Comparison of ENCODE assay signal across 8 cellular contexts in genomic region chr17:80101160-80101945, GRCh38. TPM values are rescaled to one million over a fixed set of nuclear protein-coding genes. Genes with fewer than 3 reads are reported as not detected.
DNase-seq lines count a peak whose midpoint lies in the region; ATAC-seq and TF ChIP-seq lines count a peak whose summit lies in the region.

GAA (plus strand) TSS chr17:80101581; CDS start chr17:80104587, 3,006 bp downstream.

- DNase-seq in DMS153 (lab: John Stamatoyannopoulos, UW), result peak; percentile 58
- DNase-seq in RWPE2 (ENCODE audit: low spot score), result peak; percentile 74
- peak; percentile 83 for DNase-seq in activated effector memory CD4-positive, alpha-beta T cell treated with Interleukin-2 at 50 U/mL for 16 hours
- peak; percentile 55 for DNase-seq in fibroblast of the conjunctiva (ENCODE audit: low read depth)
- peak; percentile 87 for DNase-seq in stomach

- H3K27me3 ChIP-seq in RWPE2 (ENCODE audit: insufficient read depth, poor library complexity, severe bottlenecking), result no peaks in the 10 kb centered on the region
- no peaks in the 10 kb centered on the region for H3K27me3 ChIP-seq in neural cell (ENCODE audit: insufficient read depth, low read depth, low read length)
- H3K27me3 ChIP-seq in stomach, result no peaks in the 10 kb centered on the region

- H3K4me2 ChIP-seq in neural cell (ENCODE audit: low read length), result peak within 1 kb of the TSS; percentile 97

- intact Hi-C loops in stomach (cut with DNase I; ENCODE audit: low total_unique reads), result no loop called here

- peak within 1 kb of the TSS; percentile 77 for H3K27ac ChIP-seq in KOPT-K1 (ENCODE audit: low read depth, low read length, poor library complexity, severe bottlenecking)
- H3K27ac ChIP-seq in RWPE2 (ENCODE audit: poor library complexity, severe bottlenecking), result peak within 1 kb of the TSS; percentile 11
- peak within 1 kb of the TSS; percentile 71 for H3K27ac ChIP-seq in neural cell (ENCODE audit: low read length)
- peak within 1 kb of the TSS; percentile 78 to 90 (median 88) for H3K27ac ChIP-seq in stomach

- peak; percentile 59 for TF ChIP-seq EP300 in neural cell (conservative IDR thresholded peaks at IDR 0.05; ENCODE audit: poor library complexity, severe bottlenecking)
- no peak for TF ChIP-seq EP300 in stomach (IDR thresholded peaks at IDR 0.05)

- peak within 1 kb of the TSS; percentile 88 for H3K4me3 ChIP-seq in RWPE2 (ENCODE audit: severe bottlenecking)
- H3K4me3 ChIP-seq in neural cell (ENCODE audit: low read length), result peak within 1 kb of the TSS; percentile 78
- peak within 1 kb of the TSS; percentile 67 to 79 (median 71) for H3K4me3 ChIP-seq in stomach

- TF ChIP-seq CTCF in RWPE2 (IDR thresholded peaks at IDR 0.05; ENCODE audit: poor library complexity, severe bottlenecking) (peak; percentile 95), neural cell (IDR thresholded peaks at IDR 0.05; ENCODE audit: poor library complexity, severe bottlenecking) (peak; percentile 99), stomach (IDR thresholded peaks at IDR 0.05) (peak in 4 of 7 experiments; percentile 61 to 96 (median 85))

- peak within 1 kb of the TSS; percentile 88 for H3K9ac ChIP-seq in neural cell (ENCODE audit: low read length)

- H3K9me2 ChIP-seq in neural cell (ENCODE audit: insufficient read depth, low read length), result no peaks in the 10 kb centered on the region

- TF ChIP-seq POLR2A in stomach (IDR thresholded peaks at IDR 0.05), result no peak

- ATAC-seq in GM21528 (IDR thresholded peaks at IDR 0.05; ENCODE audit: low FRiP score, unreplicated experiment) (peak; percentile 52), RWPE2 (ENCODE audit: low read depth) (peak; percentile 65)

- 0 to 1% (median 1%) methylated on average over 17 to 107 of the region's 107 CpGs for WGBS in stomach, 5 donors

- H3F3A ChIP-seq in neural cell (ENCODE audit: insufficient read depth, low read length, poor library complexity, severe bottlenecking), result no peaks in the 10 kb centered on the region

- peaks cover 2% of the 10 kb centered on the region for H3K4me1 ChIP-seq in RWPE2 (ENCODE audit: insufficient read depth, poor library complexity, severe bottlenecking)
- peaks cover 7 to 30% (median 13%) of the 10 kb centered on the region in 4 donors for H3K4me1 ChIP-seq in stomach

- H4K20me1 ChIP-seq in neural cell (ENCODE audit: insufficient read depth), result no peaks in the 10 kb centered on the region

- H3K9me3 ChIP-seq in KOPT-K1 (ENCODE audit: insufficient read depth, low read length, poor library complexity, severe bottlenecking), result no peaks in the 10 kb centered on the region
- H3K9me3 ChIP-seq in RWPE2 (ENCODE audit: severe bottlenecking), result no peaks in the 10 kb centered on the region
- no peaks in the 10 kb centered on the region for H3K9me3 ChIP-seq in neural cell (ENCODE audit: low read length)
- no peaks in the 10 kb centered on the region for H3K9me3 ChIP-seq in stomach

- peaks cover 9% of the 10 kb centered on the region for H3K79me2 ChIP-seq in neural cell (replicated peaks; ENCODE audit: insufficient read depth, low read length)

- peak within 1 kb of the TSS; percentile 41 for H2AFZ ChIP-seq in neural cell (ENCODE audit: low read depth, low read length)

- H3K36me3 ChIP-seq in KOPT-K1 (ENCODE audit: insufficient read depth, low read length) (no peaks in the 10 kb centered on the region), RWPE2 (ENCODE audit: low read depth) (no peaks in the 10 kb centered on the region), neural cell (ENCODE audit: insufficient read depth, low read length) (no peaks in the 10 kb centered on the region), stomach (peaks cover 0 to 2% (median 0%) of the 10 kb centered on the region in 4 donors)

- peak; percentile 70 for TF ChIP-seq RAD21 in neural cell (conservative IDR thresholded peaks at IDR 0.05)

TF ChIP-seq in neural cell, 6 proteins besides CTCF, POLR2A, EP300 and RAD21:
- TF ChIP-seq MXI1 (conservative IDR thresholded peaks at IDR 0.05; ENCODE audit: poor library complexity, severe bottlenecking) (peak; percentile 75), SMC3 (conservative IDR thresholded peaks at IDR 0.05; ENCODE audit: poor library complexity) (peak; percentile 89), EZH2 (IDR thresholded peaks at IDR 0.05; ENCODE audit: borderline replicate concordance, insufficient read depth, low read length, poor library complexity, severe bottlenecking) (no peak), POLR2AphosphoS5 (IDR thresholded peaks at IDR 0.05) (peak; percentile 82), REST (IDR thresholded peaks at IDR 0.05; ENCODE audit: borderline replicate concordance) (peak; percentile 5), TAF1 (IDR thresholded peaks at IDR 0.05; ENCODE audit: low read depth) (peak; percentile 12)

RNA-seq across cellular contexts. Expression of gene GAA, which starts in this region (rescaled TPM):
- polyA plus RNA-seq in neural cell, result 58.9 and 67.6 TPM in 2 replicates
- 29.6 and 36.5 TPM in 2 replicates for polyA minus RNA-seq in neural cell
- total RNA-seq in stomach, result 10 to 100 TPM; 15.2 to 63.4 (median 27.2) TPM
- polyA plus RNA-seq in stomach, result 10 to 100 TPM in 2 of 3 donors, 1 to 10 TPM in 1; 9.6 to 22.2 (median 21.4) TPM

Comparison
In these comparisons a context has a peak if more than half of its experiments do, and no peak if none do; other contexts are left out.
1. Peak in every context shown above with its lines: DNase-seq, ATAC-seq, H3K4me3 ChIP-seq and H3K27ac ChIP-seq.
2. H3K27ac ChIP-seq: peak in every context shown above with its lines; median percentile 88 in stomach; 77 in KOPT-K1; 71 in neural cell; 11 in RWPE2.